Comparison of ENCODE assay signal across 39 cellular contexts in the genomic region with DNA sequence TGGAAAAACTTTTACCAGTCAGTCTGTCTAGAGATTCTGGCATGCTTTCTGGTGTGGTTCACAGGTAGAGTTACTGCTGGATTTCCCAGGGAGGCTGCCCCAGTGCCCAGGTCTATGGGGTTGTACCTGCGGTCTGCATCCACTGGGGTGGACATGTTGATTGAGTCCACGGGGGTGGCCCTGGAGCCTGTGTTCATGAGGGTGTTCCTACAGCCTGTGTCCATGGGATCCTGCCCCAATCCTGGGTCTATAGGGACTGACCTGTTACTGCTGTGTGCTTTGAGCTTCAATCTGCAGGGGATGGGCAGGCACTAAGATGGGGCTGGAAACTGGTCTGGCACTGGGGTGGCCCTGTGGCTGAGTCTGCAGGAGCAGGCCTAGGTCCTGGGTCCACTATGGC. TPM values are rescaled to one million over a fixed set of nuclear protein-coding genes. Genes with fewer than 3 reads are reported as not detected.
"Had no signal": no experiment of that assay in that cellular context is flagged by ENCODE, and none has a peak within 500 bp of the region (broad histone marks: within the 10 kb centered on the region; RNA-seq: fewer than 3 reads in every experiment).

No MANE protein-coding gene starts in this region.

- DNase-seq: Karpas-422, Kasumi-1, MG63, MM.1S, MV-4-11, NCI-H1048, NCI-H1092, NCI-H1092 treated with DMSO at 0.1 percent for 48 hours, NCI-H1105, NCI-H1105 treated with DMSO at 0.1 percent for 48 hours, NCI-H1417, NCI-H1417 treated with DMSO at 0.1 percent for 48 hours, NCI-H1436, NCI-H1436 treated with DMSO at 0.1 percent for 48 hours, NCI-H146, NCI-H1694, NCI-H1694 treated with DMSO at 0.1 percent for 48 hours, NCI-H187, NCI-H187 treated with DMSO at 0.1 percent for 48 hours, NCI-H1930, NCI-H2029, NCI-H2029 treated with DMSO at 0.1 percent for 48 hours, NCI-H2081, NCI-H2081 treated with DMSO at 0.1 percent for 48 hours, NCI-H2107, NCI-H2171, NCI-H2171 treated with DMSO at 0.1 percent for 48 hours, NCI-H2227 treated with DMSO at 0.1 percent for 48 hours, NCI-H226, NCI-H345, NCI-H446, NCI-H446 treated with DMSO at 0.1 percent for 48 hours, NCI-H510A, NCI-H510A treated with DMSO at 0.1 percent for 48 hours, NCI-H524 had no signal

- H3K36me3 ChIP-seq: MG63 had no signal

- H3K4me3 ChIP-seq: MG63 had no signal

RNA-seq across cellular contexts. Expression of a gene that starts 54.5 kb away (rescaled TPM):
- total RNA-seq: LHCN-M2, M059J, MCF 10A, NCI-H460 had no signal
